ENCODE assay signal across 8 cellular contexts in genomic region chr3:142828703-142829304, GRCh38.
DNase-seq lines count a peak whose midpoint lies in the region; ATAC-seq and TF ChIP-seq lines count a peak whose summit lies in the region.

No MANE protein-coding gene starts in this region.

- H3K27ac ChIP-seq in Panc1 (ENCODE audit: low read length) = no peak overlapping the region

- H3K36me3 ChIP-seq in H7 (replicated peaks; ENCODE audit: control insufficient read depth, insufficient read depth, low read length) = no peaks in the 10 kb centered on the region
- H3K36me3 ChIP-seq in Panc1 (ENCODE audit: control insufficient read depth, insufficient read depth, low read length) = no peaks in the 10 kb centered on the region

- no peaks in the 10 kb centered on the region for H3K9me3 Mint-ChIP-seq in activated T-cell treated with anti-CD3 and anti-CD28 coated beads, Interleukin-2, amount 50 U/mL, for 72 hours
- H3K9me3 Mint-ChIP-seq in type B pancreatic cell = no peaks in the 10 kb centered on the region

- no peaks in the 10 kb centered on the region for H3K27me3 ChIP-seq in H7 (ENCODE audit: control insufficient read depth, insufficient read depth, low read length)
- H3K27me3 ChIP-seq in Panc1 (ENCODE audit: control insufficient read depth, insufficient read depth, low read length) = no peaks in the 10 kb centered on the region

- POLR2A ChIA-PET in Panc1 (lab: Charles Lee) = interaction anchor here (0.5 kb wide), 1 partner anchor 58 kb away, joined by 3 read pairs; no protein-coding TSS in a partner anchor

- no TSS peak for BruUV-seq in Panc1 (replicated peaks; lab: Mats Ljungman, UMichigan)

- no peaks in the 10 kb centered on the region for H3K9me3 ChIP-seq in Panc1 (ENCODE audit: control insufficient read depth, insufficient read depth, low read depth, low read length)

- no peak overlapping the region for H3K4me3 Mint-ChIP-seq in activated T-cell treated with anti-CD3 and anti-CD28 coated beads, Interleukin-2, amount 50 U/mL, for 72 hours
- H3K4me3 Mint-ChIP-seq in type B pancreatic cell = no peak overlapping the region

- no peaks in the 10 kb centered on the region for H3K4me1 Mint-ChIP-seq in activated T-cell treated with anti-CD3 and anti-CD28 coated beads, Interleukin-2, amount 50 U/mL, for 72 hours (ENCODE audit: low read depth)
- peaks cover under 1% of the 10 kb centered on the region for H3K4me1 Mint-ChIP-seq in type B pancreatic cell (ENCODE audit: unreplicated experiment)

- H3K4me1 ChIP-seq in Panc1 (ENCODE audit: control insufficient read depth, insufficient read depth, low read length) = no peaks in the 10 kb centered on the region

- in situ Hi-C loops in Panc1 (cut with HindIII; ENCODE audit: low pct_unique_long_range_greater_than_20kb, low sequenced_read_pairs) = no loop called here

- peak; percentile 55 for DNase-seq in GM04504 (ENCODE audit: low read depth)
- DNase-seq in H7 = peak; percentile 61
- peak; percentile 62 for DNase-seq in LHCN-M2 (ENCODE audit: low read depth)
- peak; percentile 73 for DNase-seq in Panc1 (ENCODE audit: low read depth, low spot score)
- DNase-seq in activated T-cell treated with anti-CD3 and anti-CD28 coated beads, Interleukin-2, amount 50 U/mL, for 72 hours = peak; percentile 77 to 78
- DNase-seq in fibroblast of the conjunctiva (ENCODE audit: low read depth) = peak; percentile 77
- DNase-seq in non-pigmented ciliary epithelial cell (ENCODE audit: low read depth) = peak; percentile 41
- peak; percentile 77 for DNase-seq in type B pancreatic cell (ENCODE audit: extremely low spot score, unreplicated experiment)

- H3K4me3 ChIP-seq in H7 (ENCODE audit: insufficient read depth, low read depth, low read length) = no peak overlapping the region
- H3K4me3 ChIP-seq in Panc1 (ENCODE audit: low read depth in 2 of 2, low read length in 2 of 2) = no peak overlapping the region

- peak; percentile 99 for ATAC-seq in Panc1
- ATAC-seq in activated T-cell treated with anti-CD3 and anti-CD28 coated beads, Interleukin-2, amount 50 U/mL, for 72 hours (replicated peaks in 1 of 2) = peak; percentile 97

- CTCF ChIA-PET in Panc1 (lab: Charles Lee) = interaction anchor here (0.7 to 2.1 kb wide), 16 partner anchors 11 to 242 kb away, joined by 3 to 10 read pairs (median 4); no protein-coding TSS in a partner anchor

- H3K27ac Mint-ChIP-seq in activated T-cell treated with anti-CD3 and anti-CD28 coated beads, Interleukin-2, amount 50 U/mL, for 72 hours = no peak overlapping the region
- peak overlapping the region; percentile 30 for H3K27ac Mint-ChIP-seq in type B pancreatic cell

- no peaks in the 10 kb centered on the region for H3K36me3 Mint-ChIP-seq in activated T-cell treated with anti-CD3 and anti-CD28 coated beads, Interleukin-2, amount 50 U/mL, for 72 hours (ENCODE audit: insufficient read depth in 2 of 2)
- H3K36me3 Mint-ChIP-seq in type B pancreatic cell = peaks cover 3% of the 10 kb centered on the region

- intact Hi-C loops in Panc1 (cut with micrococcal nuclease; ENCODE audit: unreplicated experiment) = loop anchor here (2.0 kb wide), 2 partner anchors 158 to 166 kb away; no protein-coding TSS in a partner anchor

- peak; percentile 96 for TF ChIP-seq CTCF in Panc1 (IDR thresholded peaks at IDR 0.05)
- peak; percentile 92 for TF ChIP-seq CTCF in type B pancreatic cell (conservative IDR thresholded peaks at IDR 0.05)

- peaks cover 10% of the 10 kb centered on the region for H3K27me3 Mint-ChIP-seq in activated T-cell treated with anti-CD3 and anti-CD28 coated beads, Interleukin-2, amount 50 U/mL, for 72 hours (ENCODE audit: low read depth)
- peaks cover 11% of the 10 kb centered on the region for H3K27me3 Mint-ChIP-seq in type B pancreatic cell
